1 cellular context compared by ENCODE assay signal in the genomic region with DNA sequence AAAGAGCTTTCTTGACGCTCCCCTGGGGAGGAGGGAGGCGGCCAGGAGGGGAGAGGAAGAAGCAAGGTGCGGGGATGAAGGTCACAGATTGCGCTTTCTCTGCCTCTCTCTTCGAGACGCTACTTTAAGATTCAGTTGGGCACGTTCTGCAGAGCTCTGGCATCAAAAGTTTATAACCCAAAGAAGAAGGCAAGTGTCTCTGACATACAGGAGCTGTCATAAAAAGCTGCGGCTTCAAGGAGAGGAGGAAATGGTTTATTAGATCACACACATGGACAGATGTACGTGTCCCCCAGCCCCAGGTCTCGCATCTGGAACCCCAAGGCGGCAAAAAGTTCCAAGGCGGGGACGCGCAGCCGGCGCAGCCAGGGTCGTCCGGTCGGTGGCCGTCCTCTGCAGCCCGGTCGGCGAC.
TF ChIP-seq lines count a peak whose summit lies in the region.

No MANE protein-coding gene starts in this region.

TF ChIP-seq in WTC11, 78 proteins besides CTCF, POLR2A, EP300 and RAD21 (continued from another document):
- TF ChIP-seq, protein P1, sequence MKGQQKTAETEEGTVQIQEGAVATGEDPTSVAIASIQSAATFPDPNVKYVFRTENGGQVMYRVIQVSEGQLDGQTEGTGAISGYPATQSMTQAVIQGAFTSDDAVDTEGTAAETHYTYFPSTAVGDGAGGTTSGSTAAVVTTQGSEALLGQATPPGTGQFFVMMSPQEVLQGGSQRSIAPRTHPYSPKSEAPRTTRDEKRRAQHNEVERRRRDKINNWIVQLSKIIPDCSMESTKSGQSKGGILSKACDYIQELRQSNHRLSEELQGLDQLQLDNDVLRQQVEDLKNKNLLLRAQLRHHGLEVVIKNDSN (CRISPR knock-in tag; IDR thresholded peaks at IDR 0.05): no peak
- TF ChIP-seq, protein P2, sequence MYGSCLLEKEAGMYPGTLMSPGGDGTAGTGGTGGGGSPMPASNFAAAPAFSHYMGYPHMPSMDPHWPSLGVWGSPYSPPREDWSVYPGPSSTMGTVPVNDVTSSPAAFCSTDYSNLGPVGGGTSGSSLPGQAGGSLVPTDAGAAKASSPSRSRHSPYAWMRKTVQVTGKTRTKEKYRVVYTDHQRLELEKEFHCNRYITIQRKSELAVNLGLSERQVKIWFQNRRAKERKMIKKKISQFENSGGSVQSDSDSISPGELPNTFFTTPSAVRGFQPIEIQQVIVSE (CRISPR knock-in tag; IDR thresholded peaks at IDR 0.05; ENCODE audit: borderline replicate concordance): no peak
- TF ChIP-seq, protein P3, sequence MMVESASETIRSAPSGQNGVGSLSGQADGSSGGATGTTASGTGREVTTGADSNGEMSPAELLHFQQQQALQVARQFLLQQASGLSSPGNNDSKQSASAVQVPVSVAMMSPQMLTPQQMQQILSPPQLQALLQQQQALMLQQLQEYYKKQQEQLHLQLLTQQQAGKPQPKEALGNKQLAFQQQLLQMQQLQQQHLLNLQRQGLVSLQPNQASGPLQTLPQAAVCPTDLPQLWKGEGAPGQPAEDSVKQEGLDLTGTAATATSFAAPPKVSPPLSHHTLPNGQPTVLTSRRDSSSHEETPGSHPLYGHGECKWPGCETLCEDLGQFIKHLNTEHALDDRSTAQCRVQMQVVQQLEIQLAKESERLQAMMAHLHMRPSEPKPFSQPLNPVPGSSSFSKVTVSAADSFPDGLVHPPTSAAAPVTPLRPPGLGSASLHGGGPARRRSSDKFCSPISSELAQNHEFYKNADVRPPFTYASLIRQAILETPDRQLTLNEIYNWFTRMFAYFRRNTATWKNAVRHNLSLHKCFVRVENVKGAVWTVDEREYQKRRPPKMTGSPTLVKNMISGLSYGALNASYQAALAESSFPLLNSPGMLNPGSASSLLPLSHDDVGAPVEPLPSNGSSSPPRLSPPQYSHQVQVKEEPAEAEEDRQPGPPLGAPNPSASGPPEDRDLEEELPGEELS (CRISPR knock-in tag; IDR thresholded peaks at IDR 0.05): no peak
